Comparison of ENCODE assay signal across 7 cellular contexts in genomic region chr12:118052324-118053070, GRCh38. TPM values are rescaled to one million over a fixed set of nuclear protein-coding genes. Genes with fewer than 3 reads are reported as not detected.
DNase-seq lines count a peak whose midpoint lies in the region; ATAC-seq, FAIRE-seq and TF ChIP-seq lines count a peak whose summit lies in the region.

No MANE protein-coding gene starts in this region.

- no peaks in the 10 kb centered on the region for H3K27me3 Mint-ChIP-seq in T-helper 17 cell
- H3K27me3 Mint-ChIP-seq in nephron progenitor cell (ENCODE audit: low read depth, poor library complexity): no peaks in the 10 kb centered on the region

- no peaks in the 10 kb centered on the region for H3K9me3 ChIP-seq in T-helper 17 cell (ENCODE audit: control insufficient read depth, low read length, poor library complexity, severe bottlenecking)

- H3K4me3 Mint-ChIP-seq in T-helper 17 cell (peak overlapping the region; percentile 82), nephron progenitor cell (no peak overlapping the region)

- no peak for TF ChIP-seq POLR2A in H54 (IDR thresholded peaks at IDR 0.05; ENCODE audit: low read depth, low read length)

- H3K4me3 ChIP-seq in fibroblast of mammary gland (ENCODE audit: control insufficient read depth, low read depth, low read length): no peak overlapping the region

- ATAC-seq in T-helper 17 cell (no peak), HG02840 (IDR thresholded peaks at IDR 0.05; ENCODE audit: low FRiP score, unreplicated experiment) (no peak)

- H3K36me3 Mint-ChIP-seq in T-helper 17 cell (ENCODE audit: low read depth) (peaks cover 6% of the 10 kb centered on the region), nephron progenitor cell (ENCODE audit: low read depth) (peaks cover 48% of the 10 kb centered on the region)

- H3K27ac Mint-ChIP-seq in T-helper 17 cell (peak overlapping the region; percentile 98), nephron progenitor cell (peak overlapping the region; percentile 81)

- TF ChIP-seq CTCF in fibroblast of mammary gland (conservative IDR thresholded peaks at IDR 0.05; ENCODE audit: control insufficient read depth, insufficient read depth, low read depth, low read length) (no peak), nephron progenitor cell (IDR thresholded peaks at IDR 0.05) (no peak)

- peak; percentile 84 for DNase-seq in H54 (ENCODE audit: insufficient read length, low spot score)
- DNase-seq in T-helper 17 cell: no peak
- peak; percentile 95 for DNase-seq in fibroblast of mammary gland (ENCODE audit: low read depth)
- DNase-seq in nephron progenitor cell: no peak
- DNase-seq in NCI-H146 treated with DMSO at 0.1 percent for 48 hours (lab: John Stamatoyannopoulos, UW; ENCODE audit: unreplicated experiment): no peak
- DNase-seq in stimulated activated naive CD4-positive, alpha-beta T cell treated with Interleukin-2 at 50 U/mL for 16 hours (lab: John Stamatoyannopoulos, UW): no peak

- FAIRE-seq in H54 (lab: Jason Lieb, UNC): peak; percentile 99

- H3K4me1 Mint-ChIP-seq in T-helper 17 cell (peaks cover 27% of the 10 kb centered on the region), nephron progenitor cell (peaks cover 15% of the 10 kb centered on the region)

- no peaks in the 10 kb centered on the region for H3K9me3 Mint-ChIP-seq in nephron progenitor cell

RNA-seq across cellular contexts. Expression of gene WSB2, which starts 8.5 kb away (rescaled TPM):
- total RNA-seq in T-helper 17 cell: 10 to 100 TPM; 26.9 to 36.2 TPM

RNA-seq across cellular contexts. Expression of gene RFC5, which starts 36.0 kb away (rescaled TPM):
- 10 to 100 TPM; 10.6 to 15.8 TPM for total RNA-seq in T-helper 17 cell

RNA-seq across cellular contexts. Expression of gene VSIG10, which starts 51.3 kb away (rescaled TPM):
- total RNA-seq in T-helper 17 cell: 1 to 10 TPM; 1.3 to 3.9 TPM

Comparison
In these comparisons a context has a peak if more than half of its experiments do, and no peak if none do; other contexts are left out.
1. DNase-seq: peak in H54 (single experiment) and fibroblast of mammary gland (single experiment); none in T-helper 17 cell (0 of 3), nephron progenitor cell (single experiment), NCI-H146 treated with DMSO at 0.1 percent for 48 hours (single experiment) and stimulated activated naive CD4-positive, alpha-beta T cell treated with Interleukin-2 at 50 U/mL for 16 hours (single experiment).